Comparison of ENCODE assay signal across 40 cellular contexts in the genomic region with DNA sequence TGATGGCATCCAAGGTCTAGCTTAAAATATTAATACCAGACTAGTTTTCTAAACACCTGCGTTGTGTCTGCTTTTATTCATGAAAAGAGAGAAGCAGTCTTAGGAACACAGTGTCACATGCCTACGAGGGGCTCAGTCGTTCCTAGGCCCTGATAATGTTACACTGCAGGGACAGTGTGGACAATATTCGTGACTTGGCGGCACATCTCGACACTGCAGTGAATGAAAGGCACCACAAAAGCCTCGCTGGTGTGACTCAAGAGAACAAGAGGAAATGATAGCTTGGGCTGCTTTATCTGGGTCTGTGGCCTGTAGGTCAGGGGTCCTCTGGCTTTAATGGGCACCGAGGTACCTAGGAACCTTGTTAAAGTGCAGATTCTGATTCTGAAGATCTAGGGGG.
"Had no signal": no experiment of that assay in that cellular context is flagged by ENCODE, and none has a peak within 500 bp of the region (broad histone marks: within the 10 kb centered on the region; RNA-seq: fewer than 3 reads in every experiment).

No MANE protein-coding gene starts in this region.

- H3K4me3 ChIP-seq: adrenal gland, body of pancreas, Peyer's patch, SJSA1 had no signal

- H3K9ac ChIP-seq: SK-N-SH had no signal

- H3K36me3 Mint-ChIP-seq: activated CD4-positive, alpha-beta memory T cell treated with anti-CD3 and anti-CD28 coated beads for 36 hours; activated naive CD4-positive, alpha-beta T cell treated with anti-CD3 and anti-CD28 coated beads, Interleukin-2, amount 50 U/mL, for 72 hours had no signal

- ATAC-seq: activated naive CD4-positive, alpha-beta T cell treated with anti-CD3 and anti-CD28 coated beads, Interleukin-2, amount 50 U/mL, for 72 hours; activated T-cell treated with anti-CD3 and anti-CD28 coated beads, Interleukin-2, amount 50 U/mL, for 4 hours; body of pancreas; PC-3 had no signal

- H3K4me3 Mint-ChIP-seq: activated B cell treated with CpG ODN at 0.5 μM for 24 hours; activated CD4-positive, alpha-beta memory T cell treated with anti-CD3 and anti-CD28 coated beads for 36 hours; activated naive CD4-positive, alpha-beta T cell treated with anti-CD3 and anti-CD28 coated beads for 36 hours; activated T-cell treated with anti-CD3 and anti-CD28 coated beads, Interleukin-2, amount 50 U/mL, for 4 hours; activated T-helper 1 cell treated with anti-CD3 and anti-CD28 coated beads, Interleukin-12 subunit alpha, Interleukin-12 subunit beta, Interleukin-2, Interleukin-4 antibody, amounts not matched to agents 30 ng/mL and 10 ng/mL and 1 ng/mL, durations not matched to agents 14 hours and 24 hours and 36 hours; T-helper 1 cell treated with Interleukin-12 subunit alpha and Interleukin-12 subunit beta and Interleukin-4 antibody, amounts not matched to agents 30 μg/mL and 1 μg/mL, for 36 hours; T-helper 2 cell treated with Interferon-gamma antibody and Interleukin-4, amounts not matched to agents 5 μg/mL and 100 μg/mL, for 36 hours had no signal

- H3K4me1 ChIP-seq: SJSA1 had no signal

- H3K9me3 ChIP-seq: adrenal gland, body of pancreas, Peyer's patch, SJSA1, SK-N-SH had no signal

- FAIRE-seq: astrocyte, bronchial epithelial cell, TTC549 had no signal

- H3K27ac ChIP-seq: adrenal gland, body of pancreas, Peyer's patch, SJSA1 had no signal

- H3K4me2 ChIP-seq: SK-N-SH had no signal

- H3K36me3 ChIP-seq: adrenal gland, Peyer's patch, SJSA1 had no signal

- DNase-seq: activated B cell treated with CpG ODN at 0.5 μM for 24 hours; activated CD4-positive, alpha-beta memory T cell treated with anti-CD3 and anti-CD28 coated beads for 36 hours; activated CD4-positive, alpha-beta T cell treated with anti-CD3 and anti-CD28 coated beads for 4 hours; activated CD4-positive, alpha-beta T cell treated with anti-CD3 and anti-CD28 coated beads, Interleukin-2, amount 50 U/mL, for 1 hour; activated CD4-positive, CD25-positive, alpha-beta regulatory T cell treated with anti-CD3 and anti-CD28 coated beads, Interleukin-2, amount 50 U/mL, for 72 hours; activated CD8-positive, alpha-beta memory T cell treated with anti-CD3 and anti-CD28 coated beads, Interleukin-2, amount 50 U/mL, for 4 hours; activated gamma-delta T cell treated with Interleukin-2 at 50 U/mL for 16 hours; activated naive CD4-positive, alpha-beta T cell treated with anti-CD3 and anti-CD28 coated beads for 36 hours; activated T-cell treated with anti-CD3 and anti-CD28 coated beads for 4 hours; activated T-cell treated with anti-CD3 and anti-CD28 coated beads, Interleukin-2, amount 50 U/mL, for 4 hours; adrenal gland; body of pancreas; caudate nucleus; Kasumi-1; KG1; MM.1S; MV-4-11; NCI-H1092; NCI-H1436 treated with DMSO at 0.1 percent for 48 hours; NCI-H1694 treated with DMSO at 0.1 percent for 48 hours; NCI-H2029 treated with DMSO at 0.1 percent for 48 hours; NCI-H2107; NCI-H2171; NCI-H510A; NCI-H526; NCI-H748 treated with DMSO at 0.1 percent for 48 hours; NK-92 treated with Interleukin-12 subunit alpha and Interleukin-12 subunit beta, amount 100 ng/mL, for 24 hours; PC-3; Peyer's patch; RPMI8226; SHP77 treated with DMSO at 0.1 percent for 48 hours; SK-N-SH had no signal

- H3K27ac Mint-ChIP-seq: activated B cell treated with CpG ODN at 0.5 μM for 24 hours; activated CD4-positive, alpha-beta memory T cell treated with anti-CD3 and anti-CD28 coated beads for 36 hours; activated naive CD4-positive, alpha-beta T cell treated with anti-CD3 and anti-CD28 coated beads for 36 hours; activated naive CD4-positive, alpha-beta T cell treated with anti-CD3 and anti-CD28 coated beads, Interleukin-2, amount 50 U/mL, for 72 hours; activated T-helper 1 cell treated with anti-CD3 and anti-CD28 coated beads, Interleukin-12 subunit alpha, Interleukin-12 subunit beta, Interleukin-2, Interleukin-4 antibody, amounts not matched to agents 30 ng/mL and 10 ng/mL and 1 ng/mL, durations not matched to agents 14 hours and 24 hours and 36 hours; T-helper 1 cell treated with Interleukin-12 subunit alpha and Interleukin-12 subunit beta and Interleukin-4 antibody, amounts not matched to agents 30 μg/mL and 1 μg/mL, for 36 hours; T-helper 2 cell treated with Interferon-gamma antibody and Interleukin-4, amounts not matched to agents 5 μg/mL and 100 μg/mL, for 36 hours had no signal

- H3K4me1 Mint-ChIP-seq: activated B cell treated with CpG ODN at 0.5 μM for 24 hours had no signal

- H3K9me3 Mint-ChIP-seq: activated B cell treated with CpG ODN at 0.5 μM for 24 hours; activated CD4-positive, alpha-beta memory T cell treated with anti-CD3 and anti-CD28 coated beads for 36 hours; activated naive CD4-positive, alpha-beta T cell treated with anti-CD3 and anti-CD28 coated beads for 36 hours; activated naive CD4-positive, alpha-beta T cell treated with anti-CD3 and anti-CD28 coated beads, Interleukin-2, amount 50 U/mL, for 72 hours; activated T-cell treated with anti-CD3 and anti-CD28 coated beads, Interleukin-2, amount 50 U/mL, for 4 hours; activated T-helper 1 cell treated with anti-CD3 and anti-CD28 coated beads, Interleukin-12 subunit alpha, Interleukin-12 subunit beta, Interleukin-2, Interleukin-4 antibody, amounts not matched to agents 30 ng/mL and 10 ng/mL and 1 ng/mL, durations not matched to agents 14 hours and 24 hours and 36 hours; T-helper 1 cell treated with Interleukin-12 subunit alpha and Interleukin-12 subunit beta and Interleukin-4 antibody, amounts not matched to agents 30 μg/mL and 1 μg/mL, for 36 hours; T-helper 2 cell treated with Interferon-gamma antibody and Interleukin-4, amounts not matched to agents 5 μg/mL and 100 μg/mL, for 36 hours had no signal

- H3K27me3 ChIP-seq: adrenal gland, body of pancreas, Peyer's patch, SJSA1 had no signal

- H3K27me3 Mint-ChIP-seq: activated B cell treated with CpG ODN at 0.5 μM for 24 hours; activated CD4-positive, alpha-beta memory T cell treated with anti-CD3 and anti-CD28 coated beads for 36 hours had no signal

- H3K9me2 ChIP-seq: SK-N-SH had no signal
